8 cellular contexts compared by ENCODE assay signal in the genomic region with DNA sequence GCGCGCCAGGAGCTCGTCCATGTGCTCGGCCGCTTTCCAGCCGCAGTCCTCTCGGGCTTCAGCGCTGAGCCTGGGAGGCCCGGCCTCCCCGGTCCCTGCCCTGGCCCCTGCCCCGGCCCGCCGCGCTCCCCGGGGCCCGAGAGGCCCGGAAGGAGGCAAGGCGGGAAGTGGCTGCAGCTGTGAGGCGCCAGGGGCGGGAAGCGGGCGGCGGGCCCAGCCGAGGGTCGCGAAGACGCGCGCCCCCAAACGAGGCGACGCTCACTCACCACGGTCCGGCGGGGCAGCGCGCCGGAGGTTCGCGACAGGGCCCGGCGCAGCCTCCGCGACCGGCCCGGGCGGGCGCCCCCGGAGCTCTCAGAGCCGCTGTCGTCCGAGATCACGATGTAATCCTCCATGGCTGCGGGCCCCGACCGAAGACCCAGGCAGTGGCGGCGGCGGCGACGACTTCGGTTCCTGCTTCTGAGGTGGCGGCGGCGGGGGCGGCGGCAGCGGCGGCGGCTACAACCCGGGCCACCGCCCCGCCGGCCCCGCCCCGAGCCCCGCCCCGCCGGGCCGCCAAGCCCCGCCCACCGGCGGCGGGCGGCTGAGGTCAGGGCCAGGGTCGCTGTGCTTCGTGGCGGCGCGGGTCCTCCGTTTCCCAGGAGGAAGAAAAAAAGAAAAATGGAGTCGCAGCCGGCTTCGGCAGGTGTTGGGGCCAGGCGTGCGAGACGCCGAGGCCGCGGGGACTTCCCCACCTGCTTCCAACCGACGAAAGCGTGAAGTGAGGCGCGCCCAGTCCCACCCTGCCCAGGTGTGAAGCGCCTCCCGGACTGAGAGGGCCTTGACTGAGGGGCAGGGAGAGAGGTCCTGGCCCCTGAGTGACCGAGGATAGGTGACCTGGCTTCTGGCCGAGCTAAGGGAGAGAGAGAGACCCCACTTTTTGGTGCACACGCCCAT.
DNase-seq lines count a peak whose midpoint lies in the region; ATAC-seq and TF ChIP-seq lines count a peak whose summit lies in the region.
"Not testable (repeated sequence)": the region's sequence is repeated elsewhere in the genome, so short reads cannot be mapped to it uniquely, and the experiment has no call there.

No MANE protein-coding gene starts in this region.

- peak; percentile 78 to 93 (median 81) for DNase-seq in Peyer's patch
- DNase-seq in activated T-cell treated with anti-CD3 and anti-CD28 coated beads, Interleukin-2, amount 50 U/mL, for 4 hours: peak; percentile 75
- peak; percentile 37 to 56 for DNase-seq in mesothelial cell of epicardium (ENCODE audit: low spot score in 2 of 2, unreplicated experiment in 2 of 2)
- peak; percentile 77 for DNase-seq in stimulated activated CD4-positive, alpha-beta T cell treated with anti-CD3 and anti-CD28 coated beads, Interleukin-4, amount 100 ng/mL, for 24 hours

- WGBS in esophagus, 2 donors: 0 to 1% methylated on average over 27 to 39 of the region's 110 CpGs

- H3K9me3 Mint-ChIP-seq in activated T-cell treated with anti-CD3 and anti-CD28 coated beads, Interleukin-2, amount 50 U/mL, for 4 hours; mesothelial cell of epicardium: not testable (repeated sequence)

- TF ChIP-seq POLR2A in Peyer's patch (IDR thresholded peaks at IDR 0.05): peak in 1 of 2 donors; percentile 22

- H3K4me3 ChIP-seq in ACC112 (ENCODE audit: low read depth, low read length) (peak overlapping the region; percentile 53; the same call in 1 of the 2 replicates), Peyer's patch (peak overlapping the region; percentile 58 to 72 (median 60)), esophagus (ENCODE audit: low read depth in 1 of 2, low read length in 2 of 2) (peak overlapping the region; percentile 53 to 54)

- H3K27me3 ChIP-seq in ACC112 (ENCODE audit: insufficient read depth, low read length); Peyer's patch; esophagus (ENCODE audit: control insufficient read depth in 1 of 2, insufficient read depth in 2 of 2, low read length in 2 of 2): not testable (repeated sequence)

- not testable (repeated sequence) for H3K27ac Mint-ChIP-seq in mesothelial cell of epicardium

- H3K36me3 Mint-ChIP-seq in activated T-cell treated with anti-CD3 and anti-CD28 coated beads, Interleukin-2, amount 50 U/mL, for 4 hours (ENCODE audit: insufficient read depth); mesothelial cell of epicardium: not testable (repeated sequence)

- peak overlapping the region; percentile 37 for H3K4me3 Mint-ChIP-seq in activated T-cell treated with anti-CD3 and anti-CD28 coated beads, Interleukin-2, amount 50 U/mL, for 4 hours
- H3K4me3 Mint-ChIP-seq in mesothelial cell of epicardium: not testable (repeated sequence)

- not testable (repeated sequence) for H3K4me1 Mint-ChIP-seq in activated T-cell treated with anti-CD3 and anti-CD28 coated beads, Interleukin-2, amount 50 U/mL, for 4 hours (ENCODE audit: low read depth); mesothelial cell of epicardium

- not testable (repeated sequence) for H3K27me3 Mint-ChIP-seq in activated T-cell treated with anti-CD3 and anti-CD28 coated beads, Interleukin-2, amount 50 U/mL, for 4 hours (ENCODE audit: low read depth)
- H3K27me3 Mint-ChIP-seq in mesothelial cell of epicardium (ENCODE audit: low read depth): peaks cover 13% of the 10 kb centered on the region

- ATAC-seq in GM19025 (IDR thresholded peaks at IDR 0.05; ENCODE audit: low read depth, unreplicated experiment) (peak; percentile 59), HG02943 (IDR thresholded peaks at IDR 0.05; ENCODE audit: low read depth, unreplicated experiment) (peak; percentile 72)
- ATAC-seq in activated T-cell treated with anti-CD3 and anti-CD28 coated beads, Interleukin-2, amount 50 U/mL, for 4 hours: peak; percentile 80 to 89

- H3K27ac ChIP-seq in ACC112 (ENCODE audit: low read depth, low read length): not testable (repeated sequence)
- H3K27ac ChIP-seq in Peyer's patch (peak overlapping the region in 3 of 4 donors; percentile 63 to 76 (median 75)), esophagus (ENCODE audit: low read depth in 2 of 2, low read length in 1 of 2) (peak overlapping the region in 1 of 2 donors; percentile 50)

- H3K4me1 ChIP-seq in ACC112 (ENCODE audit: control insufficient read depth, insufficient read depth, low read length, unreplicated experiment); Peyer's patch; esophagus (ENCODE audit: control insufficient read depth in 2 of 2, insufficient read depth in 2 of 2, low read length in 1 of 2): not testable (repeated sequence)

- not testable (repeated sequence) for H3K36me3 ChIP-seq in ACC112 (ENCODE audit: insufficient read depth, low read length); Peyer's patch; esophagus (ENCODE audit: control insufficient read depth in 2 of 2, insufficient read depth in 2 of 2, low read length in 1 of 2)

- H3K79me2 ChIP-seq in ACC112 (ENCODE audit: control insufficient read depth, insufficient read depth, low read length, unreplicated experiment): not testable (repeated sequence)

- H3K9me3 ChIP-seq in Peyer's patch; esophagus (ENCODE audit: control insufficient read depth in 2 of 2, insufficient read depth in 1 of 2, low read depth in 1 of 2, low read length in 1 of 2): not testable (repeated sequence)

- H2AFZ ChIP-seq in ACC112 (ENCODE audit: low read length, unreplicated experiment): not testable (repeated sequence)

- TF ChIP-seq CTCF in Peyer's patch (IDR thresholded peaks at IDR 0.05); mesothelial cell of epicardium (IDR thresholded peaks at IDR 0.05; ENCODE audit: unreplicated experiment): not testable (repeated sequence)
